In genomic region chr14:76201162-76201561, GRCh38 we compare ENCODE assay signal across 13 cellular contexts. TPM values are rescaled to one million over a fixed set of nuclear protein-coding genes. Genes with fewer than 3 reads are reported as not detected.
DNase-seq lines count a peak whose midpoint lies in the region; ATAC-seq and TF ChIP-seq lines count a peak whose summit lies in the region.
"Had no signal": no experiment of that assay in that cellular context is flagged by ENCODE, and none has a peak within 500 bp of the region (broad histone marks: within the 10 kb centered on the region; RNA-seq: fewer than 3 reads in every experiment).

No MANE protein-coding gene starts in this region.

- intact Hi-C loops in naive thymus-derived CD4-positive, alpha-beta T cell (cut with micrococcal nuclease) = no loop called here

- peaks cover 4 to 63% (median 14%) of the 10 kb centered on the region in 3 experiments for H3K36me3 ChIP-seq in naive thymus-derived CD4-positive, alpha-beta T cell (ENCODE audit: control insufficient read depth in 2 of 3, insufficient read depth in 3 of 3, low read length in 3 of 3)

- no peaks in the 10 kb centered on the region for H3K9me3 ChIP-seq in naive thymus-derived CD4-positive, alpha-beta T cell (ENCODE audit: control insufficient read depth in 2 of 3, low read length in 3 of 3)
- H3K9me3 ChIP-seq: ascending aorta had no signal

- CTCF ChIA-PET in naive thymus-derived CD4-positive, alpha-beta T cell (lab: Charles Lee) = no interaction called here

- peaks cover 39% of the 10 kb centered on the region for H3K36me3 Mint-ChIP-seq in HFFc6 (ENCODE audit: low read depth)
- peaks cover 20 to 77% (median 57%) of the 10 kb centered on the region in 5 donors for H3K36me3 Mint-ChIP-seq in naive thymus-derived CD4-positive, alpha-beta T cell

- no peaks in the 10 kb centered on the region for H3K27me3 ChIP-seq in foreskin keratinocyte
- H3K27me3 ChIP-seq in naive thymus-derived CD4-positive, alpha-beta T cell (ENCODE audit: control insufficient read depth in 2 of 2, insufficient read depth in 2 of 2, low read length in 2 of 2) = no peaks in the 10 kb centered on the region
- H3K27me3 ChIP-seq: ascending aorta had no signal

- no peaks in the 10 kb centered on the region for H3K27me3 Mint-ChIP-seq in HFFc6 (ENCODE audit: insufficient read depth)
- H3K27me3 Mint-ChIP-seq in naive thymus-derived CD4-positive, alpha-beta T cell = no peaks in the 10 kb centered on the region

- H3K4me3 Mint-ChIP-seq in HFFc6 = peak overlapping the region; percentile 7
- no peak overlapping the region for H3K4me3 Mint-ChIP-seq in naive thymus-derived CD4-positive, alpha-beta T cell

- H3K4me1 ChIP-seq in foreskin keratinocyte = peaks cover 21% of the 10 kb centered on the region
- no peaks in the 10 kb centered on the region for H3K4me1 ChIP-seq in naive thymus-derived CD4-positive, alpha-beta T cell (ENCODE audit: control insufficient read depth in 2 of 2, insufficient read depth in 2 of 2, low read length in 2 of 2)
- H3K4me1 ChIP-seq: ascending aorta had no signal

- TF ChIP-seq CTCF in AG09309 (IDR thresholded peaks at IDR 0.05; ENCODE audit: control insufficient read depth, insufficient read depth, low read depth, low read length, missing control alignments) (no peak), HFFc6 (IDR thresholded peaks at IDR 0.05) (no peak), astrocyte of the cerebellum (IDR thresholded peaks at IDR 0.05; ENCODE audit: low read depth, low read length, missing control alignments) (no peak), foreskin keratinocyte (conservative IDR thresholded peaks at IDR 0.05) (no peak)

- peak; percentile 38 for DNase-seq in AG09309 (ENCODE audit: low read depth)
- DNase-seq in HFFc6 = peak; percentile 83
- DNase-seq in astrocyte of the cerebellum (ENCODE audit: low read depth) = peak; percentile 22
- peak; percentile 74 to 87 for DNase-seq in foreskin keratinocyte
- DNase-seq in stimulated activated CD4-positive, alpha-beta T cell treated with anti-CD3 and anti-CD28 coated beads, Interleukin-4, amount 100 ng/mL, for 1 hour = no peak
- DNase-seq in NCI-H146 (lab: John Stamatoyannopoulos, UW) = no peak
- no peak for DNase-seq in naive thymus-derived CD4-positive, alpha-beta T cell
- DNase-seq: COR-L47, NCI-H2171, substantia nigra, T1000 had no signal

- ATAC-seq in foreskin keratinocyte (peak; percentile 76), HG02973 (IDR thresholded peaks at IDR 0.05; ENCODE audit: unreplicated experiment) (no peak)
- ATAC-seq in naive thymus-derived CD4-positive, alpha-beta T cell = no peak

- H3K4me1 Mint-ChIP-seq in HFFc6 (ENCODE audit: low read depth) = peaks cover 55% of the 10 kb centered on the region
- H3K4me1 Mint-ChIP-seq in naive thymus-derived CD4-positive, alpha-beta T cell = peaks cover 0 to 11% (median 0%) of the 10 kb centered on the region in 7 donors

- H3K4me3 ChIP-seq in AG09309 (ENCODE audit: control insufficient read depth, low read depth, low read length) (no peak overlapping the region), astrocyte of the cerebellum (ENCODE audit: low read depth, low read length) (no peak overlapping the region)
- no peak overlapping the region for H3K4me3 ChIP-seq in naive thymus-derived CD4-positive, alpha-beta T cell (ENCODE audit: low read length)
- H3K4me3 ChIP-seq: ascending aorta had no signal

- in situ Hi-C loops in astrocyte of the cerebellum (cut with HindIII; ENCODE audit: low sequenced_read_pairs) = no loop called here

- no peaks in the 10 kb centered on the region for H3K9me3 Mint-ChIP-seq in HFFc6
- no peaks in the 10 kb centered on the region for H3K9me3 Mint-ChIP-seq in naive thymus-derived CD4-positive, alpha-beta T cell

- H3K27ac ChIP-seq in foreskin keratinocyte = peak overlapping the region; percentile 93
- no peak overlapping the region for H3K27ac ChIP-seq in naive thymus-derived CD4-positive, alpha-beta T cell (ENCODE audit: low read depth, low read length)
- H3K27ac ChIP-seq: ascending aorta had no signal

- peak overlapping the region; percentile 87 for H3K27ac Mint-ChIP-seq in HFFc6
- H3K27ac Mint-ChIP-seq in naive thymus-derived CD4-positive, alpha-beta T cell = peak overlapping the region in 1 of 9 donors; percentile 39

- POLR2A ChIA-PET in naive thymus-derived CD4-positive, alpha-beta T cell (lab: Charles Lee) = no interaction called here

RNA-seq across cellular contexts. Expression of gene GPATCH2L, which starts 49.4 kb away (rescaled TPM):
- 10 to 100 TPM; 38.3 to 44.8 (median 41.9) TPM for total RNA-seq in HFFc6 (2021; fragmentation: NEBNext Ultra II Directional; extraction: Animal tissue kit (Norgen Biotek cat#: 25700))
- 28.5 and 30.4 TPM in 2 replicates for total RNA-seq in foreskin keratinocyte
- 4.4 and 6.1 TPM in 2 replicates for polyA plus RNA-seq in foreskin keratinocyte
- total RNA-seq in naive thymus-derived CD4-positive, alpha-beta T cell = 10 to 100 TPM; 60.4 to 83.1 (median 66.6) TPM
- polyA plus RNA-seq in naive thymus-derived CD4-positive, alpha-beta T cell = 10 to 100 TPM in 1 of 2 donors, 1 to 10 TPM in 1; 8.7 to 16.7 TPM

Comparison
In these comparisons a context has a peak if more than half of its experiments do, and no peak if none do; other contexts are left out.
1. DNase-seq: peak in AG09309 (single experiment), HFFc6 (single experiment), astrocyte of the cerebellum (single experiment) and foreskin keratinocyte (2 of 2); none in stimulated activated CD4-positive, alpha-beta T cell treated with anti-CD3 and anti-CD28 coated beads, Interleukin-4, amount 100 ng/mL, for 1 hour (single experiment), NCI-H146 (single experiment) and naive thymus-derived CD4-positive, alpha-beta T cell (0 of 9).